ENCODE assay signal across 3 cellular contexts in the genomic region with DNA sequence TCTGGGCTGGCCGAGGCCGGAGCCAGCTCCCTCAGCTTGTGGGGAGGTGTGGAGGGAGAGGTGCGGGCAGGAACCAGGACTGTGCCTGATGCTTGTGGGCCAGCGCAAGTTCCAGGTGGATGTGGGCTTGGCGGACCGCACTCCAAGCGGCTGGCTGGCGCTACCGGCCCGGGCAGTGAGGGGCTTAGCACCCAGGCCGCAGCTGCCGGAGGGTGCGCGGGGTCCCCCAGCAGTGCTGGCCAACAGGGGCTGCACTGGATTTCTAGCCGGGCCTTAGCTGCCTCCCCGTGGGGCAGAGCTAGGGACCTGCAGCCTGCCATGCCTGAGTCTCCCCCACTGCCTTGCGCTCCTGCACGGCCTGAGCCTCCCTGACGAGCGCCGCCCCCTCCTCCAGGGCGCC.
"Had no signal": no experiment of that assay in that cellular context is flagged by ENCODE, and none has a peak within 500 bp of the region (broad histone marks: within the 10 kb centered on the region; RNA-seq: fewer than 3 reads in every experiment).

No MANE protein-coding gene starts in this region.

- H3K4me3 ChIP-seq: GM12878 had no signal

- DNase-seq: GDM1, GF-D8 had no signal

- ATAC-seq: GM12878 had no signal
